Comparison of ENCODE assay signal across 14 cellular contexts in the genomic region with DNA sequence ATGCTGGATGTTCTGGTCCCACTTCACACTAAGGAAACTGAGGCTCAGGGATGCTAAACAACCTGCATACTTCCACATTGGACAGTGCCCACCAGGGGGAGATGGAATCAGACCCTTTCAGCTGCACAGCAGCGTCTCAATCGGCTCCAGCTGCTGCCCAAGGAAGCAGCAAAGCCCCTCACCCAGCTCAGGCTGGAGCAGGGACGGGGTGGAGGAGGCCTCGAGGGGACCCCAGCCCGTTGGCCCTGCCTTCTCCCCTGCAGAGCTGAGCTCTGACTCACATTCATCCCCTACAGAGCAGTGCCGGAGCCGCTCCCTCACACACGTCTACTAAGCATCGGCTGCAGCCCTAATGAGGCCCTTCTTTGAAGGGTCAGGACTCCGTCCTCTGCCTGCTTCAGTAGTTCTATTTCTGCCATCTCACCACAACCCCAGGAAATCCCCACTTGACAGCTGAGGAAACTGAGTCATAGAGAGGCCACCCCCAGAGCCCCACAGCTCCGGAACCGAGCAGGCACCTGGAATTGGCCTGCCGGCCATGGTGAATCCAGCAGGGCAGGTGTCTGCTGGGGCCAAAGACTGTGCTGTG. TPM values are rescaled to one million over a fixed set of nuclear protein-coding genes. Genes with fewer than 3 reads are reported as not detected.
A peak's percentile ranks its signal among the peaks of the same experiment; 100 is the strongest.
DNase-seq lines count a peak whose midpoint lies in the region; ATAC-seq and TF ChIP-seq lines count a peak whose summit lies in the region.
"Had no signal": no experiment of that assay in that cellular context is flagged by ENCODE, and none has a peak within 500 bp of the region (broad histone marks: within the 10 kb centered on the region; RNA-seq: fewer than 3 reads in every experiment).

No MANE protein-coding gene starts in this region.

- H3K27me3 ChIP-seq in BLaER1 (no peaks in the 10 kb centered on the region), DOHH2 (ENCODE audit: control insufficient read depth, low read length) (no peaks in the 10 kb centered on the region)
- H3K27me3 ChIP-seq: esophagus muscularis mucosa had no signal

- H3K36me3 Mint-ChIP-seq in activated T-helper 17 cell treated with anti-CD3 and anti-CD28 coated beads, Interleukin-2, amount 50 U/mL, for 72 hours (ENCODE audit: low read depth): peaks cover 50% of the 10 kb centered on the region
- H3K36me3 Mint-ChIP-seq in mesothelial cell of epicardium: no peaks in the 10 kb centered on the region
- no peaks in the 10 kb centered on the region for H3K36me3 Mint-ChIP-seq in endothelial cell (ENCODE audit: low read depth, unreplicated experiment)

- H3K4me2 ChIP-seq in BLaER1 (peak overlapping the region; percentile 92), DOHH2 (ENCODE audit: low read length) (no peak overlapping the region)

- H3K4me1 Mint-ChIP-seq in activated T-helper 17 cell treated with anti-CD3 and anti-CD28 coated beads, Interleukin-2, amount 50 U/mL, for 72 hours: peaks cover 19% of the 10 kb centered on the region
- H3K4me1 Mint-ChIP-seq in mesothelial cell of epicardium: peaks cover 9% of the 10 kb centered on the region
- H3K4me1 Mint-ChIP-seq in endothelial cell (ENCODE audit: unreplicated experiment): peaks cover 4% of the 10 kb centered on the region

- H3K27ac Mint-ChIP-seq in activated T-helper 17 cell treated with anti-CD3 and anti-CD28 coated beads, Interleukin-2, amount 50 U/mL, for 72 hours: peak overlapping the region; percentile 89
- no peak overlapping the region for H3K27ac Mint-ChIP-seq in mesothelial cell of epicardium
- H3K27ac Mint-ChIP-seq in endothelial cell (ENCODE audit: unreplicated experiment): no peak overlapping the region

- H3K27me3 Mint-ChIP-seq in activated T-helper 17 cell treated with anti-CD3 and anti-CD28 coated beads, Interleukin-2, amount 50 U/mL, for 72 hours: no peaks in the 10 kb centered on the region
- H3K27me3 Mint-ChIP-seq in mesothelial cell of epicardium (ENCODE audit: low read depth) (no peaks in the 10 kb centered on the region), endothelial cell (ENCODE audit: unreplicated experiment) (peaks cover 7% of the 10 kb centered on the region)

- no peaks in the 10 kb centered on the region for H4K20me1 ChIP-seq in BLaER1
- no peaks in the 10 kb centered on the region for H4K20me1 ChIP-seq in DOHH2 (ENCODE audit: control insufficient read depth, insufficient read depth, low read depth, low read length)

- H3K79me2 ChIP-seq in DOHH2 (ENCODE audit: control insufficient read depth, low read length): no peaks in the 10 kb centered on the region

- no peaks in the 10 kb centered on the region for H3K9me2 ChIP-seq in DOHH2 (replicated peaks; ENCODE audit: control insufficient read depth, low read length)

- peak overlapping the region; percentile 16; the same call in 1 of the 2 replicates for H3K9ac ChIP-seq in BLaER1

- peak; percentile 59 for ATAC-seq in activated T-helper 17 cell treated with anti-CD3 and anti-CD28 coated beads, Interleukin-2, amount 50 U/mL, for 72 hours (replicated peaks)
- ATAC-seq in HG03135 (IDR thresholded peaks at IDR 0.05; ENCODE audit: unreplicated experiment) (no peak), GM18505 (IDR thresholded peaks at IDR 0.05; ENCODE audit: unreplicated experiment) (no peak)

- H3K4me3 Mint-ChIP-seq in activated T-helper 17 cell treated with anti-CD3 and anti-CD28 coated beads, Interleukin-2, amount 50 U/mL, for 72 hours: peak overlapping the region; percentile 47
- H3K4me3 Mint-ChIP-seq in mesothelial cell of epicardium (no peak overlapping the region), endothelial cell (ENCODE audit: unreplicated experiment) (no peak overlapping the region)

- no peak for DNase-seq in mesothelial cell of epicardium (ENCODE audit: low spot score in 2 of 2, unreplicated experiment in 2 of 2)
- DNase-seq in HCEC 1CT: no peak
- no peak for DNase-seq in endothelial cell (ENCODE audit: low spot score)
- DNase-seq: amniotic stem cell; IMR-90; NCI-H1092; stimulated activated CD4-positive, alpha-beta T cell treated with anti-CD3 and anti-CD28 coated beads, Interleukin-15, amount 100 ng/mL, for 24 hours had no signal

- TF ChIP-seq POLR2A in GM18505 (IDR thresholded peaks at IDR 0.05; ENCODE audit: borderline replicate concordance, extremely low read depth, insufficient read depth, insufficient read length): no peak

- no peaks in the 10 kb centered on the region for H3F3A ChIP-seq in DOHH2 (ENCODE audit: control insufficient read depth, insufficient read depth)

- no peaks in the 10 kb centered on the region for H3K9me3 Mint-ChIP-seq in activated T-helper 17 cell treated with anti-CD3 and anti-CD28 coated beads, Interleukin-2, amount 50 U/mL, for 72 hours
- H3K9me3 Mint-ChIP-seq in mesothelial cell of epicardium: no peaks in the 10 kb centered on the region
- H3K9me3 Mint-ChIP-seq in endothelial cell (ENCODE audit: unreplicated experiment): no peaks in the 10 kb centered on the region

- H3K4me1 ChIP-seq in BLaER1 (peaks cover 91% of the 10 kb centered on the region), DOHH2 (ENCODE audit: control insufficient read depth, low read length) (peaks cover 26% of the 10 kb centered on the region)

- H3K27ac ChIP-seq in BLaER1 (peak overlapping the region; percentile 55), DOHH2 (ENCODE audit: low read depth, low read length) (no peak overlapping the region)
- H3K27ac ChIP-seq: esophagus muscularis mucosa, thoracic aorta had no signal

- TF ChIP-seq CTCF in DOHH2 (IDR thresholded peaks at IDR 0.05; ENCODE audit: low read depth, low read length, poor library complexity, severe bottlenecking) (peak; percentile 24), mesothelial cell of epicardium (IDR thresholded peaks at IDR 0.05; ENCODE audit: unreplicated experiment) (peak; percentile 45), endothelial cell (IDR thresholded peaks at IDR 0.05; ENCODE audit: unreplicated experiment) (no peak)

- H3K4me3 ChIP-seq in BLaER1 (no peak overlapping the region), DOHH2 (ENCODE audit: low read length) (no peak overlapping the region)
- H3K4me3 ChIP-seq: esophagus muscularis mucosa, thoracic aorta had no signal

- H3K9me3 ChIP-seq in BLaER1 (no peaks in the 10 kb centered on the region), DOHH2 (ENCODE audit: control insufficient read depth, insufficient read depth, low read length) (no peaks in the 10 kb centered on the region)
- H3K9me3 ChIP-seq: esophagus muscularis mucosa, thoracic aorta had no signal

- H3K36me3 ChIP-seq in BLaER1 (peaks cover 20% of the 10 kb centered on the region), DOHH2 (ENCODE audit: control insufficient read depth, low read length) (no peaks in the 10 kb centered on the region)
- H3K36me3 ChIP-seq: thoracic aorta had no signal

RNA-seq across cellular contexts. Expression of a gene that starts 21.5 kb away (rescaled TPM):
- 10 to 100 TPM; 45.4 to 68.4 TPM for total RNA-seq in activated T-helper 17 cell treated with anti-CD3 and anti-CD28 coated beads, Interleukin-2, amount 50 U/mL, for 72 hours
- total RNA-seq in mesothelial cell of epicardium (2.4 to 3.2 TPM (median 3.1 TPM) in 3 replicates), endothelial cell (ENCODE audit: unreplicated experiment) (1.2 TPM)

RNA-seq across cellular contexts. Expression of a gene that starts 59.0 kb away (rescaled TPM):
- 10 to 100 TPM; 83.6 to 87.3 TPM for total RNA-seq in activated T-helper 17 cell treated with anti-CD3 and anti-CD28 coated beads, Interleukin-2, amount 50 U/mL, for 72 hours
- total RNA-seq in mesothelial cell of epicardium: 19.4 to 22.6 TPM (median 20.1 TPM) in 3 replicates
- 13.2 TPM for total RNA-seq in endothelial cell (ENCODE audit: unreplicated experiment)

Comparison
In these comparisons a context has a peak if more than half of its experiments do, and no peak if none do; other contexts are left out.
1. RNA of a gene that starts 21.5 kb away (total RNA-seq): 45.4 to 68.4 TPM in activated T-helper 17 cell treated with anti-CD3 and anti-CD28 coated beads, Interleukin-2, amount 50 U/mL, for 72 hours; 2.4 to 3.2 TPM in mesothelial cell of epicardium and 1.2 TPM in endothelial cell (single experiment); every median in the first group is over 10 times any median in the second.